Comparison of ENCODE assay signal across 25 cellular contexts in genomic region chr12:52740591-52740990, GRCh38. TPM values are rescaled to one million over a fixed set of nuclear protein-coding genes. Genes with fewer than 3 reads are reported as not detected.
DNase-seq lines count a peak whose midpoint lies in the region; ATAC-seq and TF ChIP-seq lines count a peak whose summit lies in the region.
"Had no signal": no experiment of that assay in that cellular context is flagged by ENCODE, and none has a peak within 500 bp of the region (broad histone marks: within the 10 kb centered on the region; RNA-seq: fewer than 3 reads in every experiment).

No MANE protein-coding gene starts in this region.

- H3K4me3 Mint-ChIP-seq in activated T-helper 17 cell treated with anti-CD3 and anti-CD28 coated beads, Interleukin-2, amount 50 U/mL, for 72 hours: no peak overlapping the region
- H3K4me3 Mint-ChIP-seq: activated CD8-positive, alpha-beta T cell treated with anti-CD3 and anti-CD28 coated beads, Interleukin-2, amount 10 ng/mL, durations not matched to agents 7 days and 5 days; CD4-positive, alpha-beta memory T cell; endodermal cell; HFFc6; stimulated activated effector memory CD8-positive, alpha-beta T cell treated with anti-CD3 and anti-CD28 coated beads, Interleukin-12 subunit alpha, Interleukin-12 subunit beta, amount 100 ng/mL, for 72 hours; T-helper 2 cell treated with Interferon-gamma antibody and Interleukin-4, amounts not matched to agents 5 μg/mL and 100 μg/mL, for 36 hours had no signal

- TF ChIP-seq CTCF in HEK293 (tag by site-specific recombination; IDR thresholded peaks at IDR 0.05): no peak
- TF ChIP-seq CTCF in PC-3 (conservative IDR thresholded peaks at IDR 0.05; ENCODE audit: low read depth, low read length): no peak
- TF ChIP-seq CTCF in omental fat pad (IDR thresholded peaks at IDR 0.05): no peak

- no peaks in the 10 kb centered on the region for H4K20me1 ChIP-seq in PC-3 (ENCODE audit: low read length)

- DNase-seq in Ammon's horn (ENCODE audit: low spot score): peak; percentile 35
- peak; percentile 19 for DNase-seq in NCI-H2081 treated with DMSO at 0.1 percent for 48 hours (lab: John Stamatoyannopoulos, UW)
- peak; percentile 38 for DNase-seq in PC-3
- DNase-seq in effector CD8-positive, alpha-beta T cell (lab: John Stamatoyannopoulos, UW): no peak
- DNase-seq in omental fat pad (ENCODE audit: low spot score): no peak
- DNase-seq: activated T-cell treated with anti-CD3 and anti-CD28 coated beads, Interleukin-2, amount 50 U/mL, for 48 hours; NCI-H2227 treated with DMSO at 0.1 percent for 48 hours; occipital lobe; Peyer's patch; stimulated activated CD4-positive, alpha-beta T cell treated with anti-CD3 and anti-CD28 coated beads, Interleukin-15, amount 100 ng/mL, for 24 hours; testis had no signal

- H3K9me3 ChIP-seq in HEK293 (ENCODE audit: control insufficient read depth, insufficient read depth, low read depth, low read length) (no peaks in the 10 kb centered on the region), PC-3 (ENCODE audit: low read length) (no peaks in the 10 kb centered on the region)
- H3K9me3 ChIP-seq: Peyer's patch, testis had no signal

- H3K27ac ChIP-seq in HEK293 (ENCODE audit: extremely low read depth, low read depth, low read length): no peak overlapping the region
- H3K27ac ChIP-seq in PC-3 (ENCODE audit: low read length): no peak overlapping the region
- H3K27ac ChIP-seq: hepatocyte, Peyer's patch, testis had no signal

- ATAC-seq in PC-3: no peak
- ATAC-seq in GM19328 (IDR thresholded peaks at IDR 0.05; ENCODE audit: unreplicated experiment): no peak
- no peak for ATAC-seq in omental fat pad (ENCODE audit: low FRiP score)
- no peak for ATAC-seq in activated T-helper 17 cell treated with anti-CD3 and anti-CD28 coated beads, Interleukin-2, amount 50 U/mL, for 72 hours (replicated peaks)
- ATAC-seq: activated naive CD4-positive, alpha-beta T cell treated with anti-CD3 and anti-CD28 coated beads, Interleukin-2, amount 50 U/mL, for 72 hours; right cardiac atrium; stimulated activated effector memory CD8-positive, alpha-beta T cell treated with anti-CD3 and anti-CD28 coated beads, Interleukin-12 subunit alpha, Interleukin-12 subunit beta, amount 100 ng/mL, for 72 hours had no signal

- H3K27ac Mint-ChIP-seq in activated T-helper 17 cell treated with anti-CD3 and anti-CD28 coated beads, Interleukin-2, amount 50 U/mL, for 72 hours: no peak overlapping the region
- H3K27ac Mint-ChIP-seq: activated CD8-positive, alpha-beta T cell treated with anti-CD3 and anti-CD28 coated beads, Interleukin-2, amount 10 ng/mL, durations not matched to agents 7 days and 5 days; activated naive CD4-positive, alpha-beta T cell treated with anti-CD3 and anti-CD28 coated beads, Interleukin-2, amount 50 U/mL, for 72 hours; CD4-positive, alpha-beta memory T cell; endodermal cell; HFFc6; stimulated activated effector memory CD8-positive, alpha-beta T cell treated with anti-CD3 and anti-CD28 coated beads, Interleukin-12 subunit alpha, Interleukin-12 subunit beta, amount 100 ng/mL, for 72 hours; T-helper 2 cell treated with Interferon-gamma antibody and Interleukin-4, amounts not matched to agents 5 μg/mL and 100 μg/mL, for 36 hours had no signal

- no peak overlapping the region for H3K9ac ChIP-seq in PC-3 (ENCODE audit: low read length)

- H3K4me1 ChIP-seq in HEK293 (ENCODE audit: control insufficient read depth, insufficient read depth, low read length) (0 out of 2 replicates have a peak, but pooled peaks cover 4% of the 10 kb centered on the region), PC-3 (ENCODE audit: insufficient read depth, low read length) (no peaks in the 10 kb centered on the region)
- H3K4me1 ChIP-seq: Peyer's patch, testis had no signal

- H3K4me1 Mint-ChIP-seq in activated T-helper 17 cell treated with anti-CD3 and anti-CD28 coated beads, Interleukin-2, amount 50 U/mL, for 72 hours: peaks cover 3% of the 10 kb centered on the region
- H3K4me1 Mint-ChIP-seq: CD4-positive, alpha-beta memory T cell; endodermal cell; stimulated activated effector memory CD8-positive, alpha-beta T cell treated with anti-CD3 and anti-CD28 coated beads, Interleukin-12 subunit alpha, Interleukin-12 subunit beta, amount 100 ng/mL, for 72 hours had no signal

- CTCF ChIA-PET in HEK293 (lab: Yijun Ruan, JAX) (interaction anchor here (0.6 kb wide), 1 partner anchor 239 kb away, joined by 4 read pairs; no protein-coding TSS in a partner anchor), PC-3 (lab: Charles Lee) (no interaction called here)

- no peak overlapping the region for H3K4me3 ChIP-seq in HEK293 (ENCODE audit: low read depth, low read length)
- no peak overlapping the region for H3K4me3 ChIP-seq in PC-3 (ENCODE audit: low read length)
- H3K4me3 ChIP-seq: hepatocyte, Peyer's patch, testis had no signal

- H3K9me2 ChIP-seq in PC-3 (replicated peaks; ENCODE audit: low read length): no peaks in the 10 kb centered on the region

- no peaks in the 10 kb centered on the region for H3K36me3 ChIP-seq in HEK293 (ENCODE audit: control insufficient read depth in 2 of 2, insufficient read depth in 1 of 2, low read length in 2 of 2)
- no peaks in the 10 kb centered on the region for H3K36me3 ChIP-seq in PC-3 (ENCODE audit: low read depth, low read length)
- H3K36me3 ChIP-seq: Peyer's patch had no signal

- peaks cover 25% of the 10 kb centered on the region; the same call in 1 of the 2 replicates for H3K27me3 ChIP-seq in PC-3 (ENCODE audit: low read length)
- H3K27me3 ChIP-seq: Peyer's patch, testis had no signal

- BruUV-seq in PC-3 (replicated peaks; lab: Mats Ljungman, UMichigan): no TSS peak

- H3K4me2 ChIP-seq in PC-3 (ENCODE audit: low read length): no peak overlapping the region
- H3K4me2 ChIP-seq: hepatocyte had no signal

- H3K27me3 Mint-ChIP-seq in activated T-helper 17 cell treated with anti-CD3 and anti-CD28 coated beads, Interleukin-2, amount 50 U/mL, for 72 hours: peaks cover 21% of the 10 kb centered on the region

- H3K79me2 ChIP-seq in PC-3 (ENCODE audit: low read length): no peaks in the 10 kb centered on the region
- H3K79me2 ChIP-seq: hepatocyte had no signal

- POLR2A ChIA-PET in HEK293 (lab: Yijun Ruan, JAX): no interaction called here
- POLR2A ChIA-PET in PC-3 (lab: Charles Lee; ENCODE audit: unreplicated experiment): no interaction called here

- intact Hi-C loops in PC-3 (cut with micrococcal nuclease): loop anchor here (5.0 kb wide), 1 partner anchor 62 kb away; no protein-coding TSS in a partner anchor

- no peak overlapping the region for H2AFZ ChIP-seq in PC-3 (ENCODE audit: low read length)
- H2AFZ ChIP-seq: hepatocyte had no signal

- no peaks in the 10 kb centered on the region for H3F3A ChIP-seq in PC-3 (ENCODE audit: low read length, unreplicated experiment)

- no peaks in the 10 kb centered on the region for H3K36me3 Mint-ChIP-seq in activated T-helper 17 cell treated with anti-CD3 and anti-CD28 coated beads, Interleukin-2, amount 50 U/mL, for 72 hours (ENCODE audit: low read depth)
- H3K36me3 Mint-ChIP-seq: activated naive CD4-positive, alpha-beta T cell treated with anti-CD3 and anti-CD28 coated beads, Interleukin-2, amount 50 U/mL, for 72 hours; CD4-positive, alpha-beta memory T cell; stimulated activated effector memory CD8-positive, alpha-beta T cell treated with anti-CD3 and anti-CD28 coated beads, Interleukin-12 subunit alpha, Interleukin-12 subunit beta, amount 100 ng/mL, for 72 hours had no signal

- H3K9me3 Mint-ChIP-seq in activated T-helper 17 cell treated with anti-CD3 and anti-CD28 coated beads, Interleukin-2, amount 50 U/mL, for 72 hours: no peaks in the 10 kb centered on the region
- H3K9me3 Mint-ChIP-seq: activated naive CD4-positive, alpha-beta T cell treated with anti-CD3 and anti-CD28 coated beads, Interleukin-2, amount 50 U/mL, for 72 hours; endodermal cell; HFFc6; stimulated activated effector memory CD8-positive, alpha-beta T cell treated with anti-CD3 and anti-CD28 coated beads, Interleukin-12 subunit alpha, Interleukin-12 subunit beta, amount 100 ng/mL, for 72 hours; T-helper 2 cell treated with Interferon-gamma antibody and Interleukin-4, amounts not matched to agents 5 μg/mL and 100 μg/mL, for 36 hours had no signal

TF ChIP-seq in HEK293, 187 proteins besides CTCF, POLR2A, EP300 and RAD21 (continues in another document):
- TF ChIP-seq ZNF629 (tag by site-specific recombination; IDR thresholded peaks at IDR 0.05) (peak; percentile 72), ZXDB (tag by site-specific recombination; IDR thresholded peaks at IDR 0.05) (0 out of 2 replicates have a peak, but pooled peaks have one; percentile 46), ZBTB6 (tag by site-specific recombination; IDR thresholded peaks at IDR 0.05) (peak; percentile 39; the same call in 1 of the 2 replicates), SCRT1 (tag by site-specific recombination; IDR thresholded peaks at IDR 0.05; ENCODE audit: borderline replicate concordance) (no peak), ZSCAN16 (tag by site-specific recombination; IDR thresholded peaks at IDR 0.05) (no peak), ZNF366 (tag by site-specific recombination; conservative IDR thresholded peaks at IDR 0.05) (0 out of 2 replicates have a peak, but pooled peaks have one; percentile 13), ZNF664 (tag by site-specific recombination; IDR thresholded peaks at IDR 0.05) (0 out of 2 replicates have a peak, but pooled peaks have one; percentile 13)

RNA-seq across cellular contexts. Expression of gene KRT76, which starts 36.6 kb away (rescaled TPM):
- total RNA-seq in PC-3 (2014; rRNA removed) (not detected in 2 replicates), omental fat pad (not detected)
- total RNA-seq in activated T-helper 17 cell treated with anti-CD3 and anti-CD28 coated beads, Interleukin-2, amount 50 U/mL, for 72 hours: not detected
- total RNA-seq: activated CD8-positive, alpha-beta T cell treated with anti-CD3 and anti-CD28 coated beads, Interleukin-2, amount 10 ng/mL, durations not matched to agents 7 days and 5 days; activated naive CD4-positive, alpha-beta T cell treated with anti-CD3 and anti-CD28 coated beads, Interleukin-2, amount 50 U/mL, for 72 hours; CD4-positive, alpha-beta memory T cell; endodermal cell; hepatocyte; HFFc6; lung microvascular endothelial cell; myocyte; occipital lobe; Peyer's patch; right cardiac atrium; testis had no signal

RNA-seq across cellular contexts. Expression of gene KRT77, which starts 37.3 kb away (rescaled TPM):
- not detected in 2 replicates for total RNA-seq in PC-3 (2014; rRNA removed)
- not detected for total RNA-seq in omental fat pad
- not detected for total RNA-seq in activated T-helper 17 cell treated with anti-CD3 and anti-CD28 coated beads, Interleukin-2, amount 50 U/mL, for 72 hours
- total RNA-seq: activated CD8-positive, alpha-beta T cell treated with anti-CD3 and anti-CD28 coated beads, Interleukin-2, amount 10 ng/mL, durations not matched to agents 7 days and 5 days; activated naive CD4-positive, alpha-beta T cell treated with anti-CD3 and anti-CD28 coated beads, Interleukin-2, amount 50 U/mL, for 72 hours; CD4-positive, alpha-beta memory T cell; endodermal cell; hepatocyte; HFFc6; lung microvascular endothelial cell; myocyte; occipital lobe; Peyer's patch; right cardiac atrium had no signal

RNA-seq across cellular contexts. Expression of gene KRT3, which starts 55.3 kb away (rescaled TPM):
- total RNA-seq in PC-3 (2014; rRNA removed): 0.17 and 0.33 TPM in 2 replicates
- not detected for total RNA-seq in omental fat pad
- not detected for total RNA-seq in activated T-helper 17 cell treated with anti-CD3 and anti-CD28 coated beads, Interleukin-2, amount 50 U/mL, for 72 hours
- total RNA-seq: activated CD8-positive, alpha-beta T cell treated with anti-CD3 and anti-CD28 coated beads, Interleukin-2, amount 10 ng/mL, durations not matched to agents 7 days and 5 days; CD4-positive, alpha-beta memory T cell; endodermal cell; hepatocyte; HFFc6; lung microvascular endothelial cell; myocyte; occipital lobe; Peyer's patch; right cardiac atrium; testis had no signal

Comparison
In these comparisons a context has a peak if more than half of its experiments do, and no peak if none do; other contexts are left out.
1. DNase-seq: peak in Ammon's horn (single experiment), NCI-H2081 treated with DMSO at 0.1 percent for 48 hours (single experiment) and PC-3 (single experiment); none in effector CD8-positive, alpha-beta T cell (single experiment) and omental fat pad (single experiment).